ENCODE assay signal across 1 cellular context in the genomic region with DNA sequence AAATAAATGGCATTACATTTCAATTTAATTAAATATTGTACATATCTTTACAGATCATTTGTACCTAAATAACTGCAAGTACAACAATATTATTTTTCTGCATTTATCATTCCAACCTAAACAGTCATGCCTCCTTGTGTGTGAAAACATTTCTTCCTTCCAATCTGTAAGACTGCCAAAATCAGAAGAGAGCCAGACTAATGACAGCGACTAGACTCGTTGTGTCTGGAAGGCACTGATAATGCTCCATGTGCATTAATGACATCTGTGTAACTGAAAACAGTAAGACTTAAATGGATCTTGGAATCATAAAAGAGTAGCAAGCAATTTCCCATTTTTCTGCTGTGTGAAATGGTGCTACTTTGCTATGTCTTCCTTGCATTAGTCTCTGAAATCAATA.
TF ChIP-seq lines count a peak whose summit lies in the region.

No MANE protein-coding gene starts in this region.

TF ChIP-seq in IMR-90, 13 proteins besides CTCF, POLR2A, EP300 and RAD21:
- TF ChIP-seq MAFK (IDR thresholded peaks at IDR 0.05; ENCODE audit: low read depth, low read length) = no peak
- no peak for TF ChIP-seq FOS (IDR thresholded peaks at IDR 0.05; ENCODE audit: low read depth, low read length)
- no peak for TF ChIP-seq MXI1 (IDR thresholded peaks at IDR 0.05; ENCODE audit: borderline replicate concordance, low read depth, low read length)
- TF ChIP-seq CEBPB (IDR thresholded peaks at IDR 0.05; ENCODE audit: low read depth, low read length) = no peak
- TF ChIP-seq RFX5 (IDR thresholded peaks at IDR 0.05; ENCODE audit: low read depth, low read length) = no peak
- TF ChIP-seq, protein P1, sequence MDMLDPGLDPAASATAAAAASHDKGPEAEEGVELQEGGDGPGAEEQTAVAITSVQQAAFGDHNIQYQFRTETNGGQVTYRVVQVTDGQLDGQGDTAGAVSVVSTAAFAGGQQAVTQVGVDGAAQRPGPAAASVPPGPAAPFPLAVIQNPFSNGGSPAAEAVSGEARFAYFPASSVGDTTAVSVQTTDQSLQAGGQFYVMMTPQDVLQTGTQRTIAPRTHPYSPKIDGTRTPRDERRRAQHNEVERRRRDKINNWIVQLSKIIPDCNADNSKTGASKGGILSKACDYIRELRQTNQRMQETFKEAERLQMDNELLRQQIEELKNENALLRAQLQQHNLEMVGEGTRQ (IDR thresholded peaks at IDR 0.05; ENCODE audit: low read depth, low read length) = no peak
- no peak for TF ChIP-seq SMC3 (IDR thresholded peaks at IDR 0.05; ENCODE audit: low read depth, low read length)
- TF ChIP-seq RCOR1 (IDR thresholded peaks at IDR 0.05; ENCODE audit: insufficient replicate concordance, low read length) = no peak
- TF ChIP-seq, protein P2, sequence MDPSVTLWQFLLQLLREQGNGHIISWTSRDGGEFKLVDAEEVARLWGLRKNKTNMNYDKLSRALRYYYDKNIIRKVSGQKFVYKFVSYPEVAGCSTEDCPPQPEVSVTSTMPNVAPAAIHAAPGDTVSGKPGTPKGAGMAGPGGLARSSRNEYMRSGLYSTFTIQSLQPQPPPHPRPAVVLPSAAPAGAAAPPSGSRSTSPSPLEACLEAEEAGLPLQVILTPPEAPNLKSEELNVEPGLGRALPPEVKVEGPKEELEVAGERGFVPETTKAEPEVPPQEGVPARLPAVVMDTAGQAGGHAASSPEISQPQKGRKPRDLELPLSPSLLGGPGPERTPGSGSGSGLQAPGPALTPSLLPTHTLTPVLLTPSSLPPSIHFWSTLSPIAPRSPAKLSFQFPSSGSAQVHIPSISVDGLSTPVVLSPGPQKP (IDR thresholded peaks at IDR 0.05; ENCODE audit: borderline replicate concordance, low read depth, low read length) = no peak
- no peak for TF ChIP-seq NFE2L2 (IDR thresholded peaks at IDR 0.05; ENCODE audit: low read depth, low read length)
- no peak for TF ChIP-seq MAZ (IDR thresholded peaks at IDR 0.05; ENCODE audit: borderline replicate concordance, low read depth, low read length)
- TF ChIP-seq BHLHE40 (IDR thresholded peaks at IDR 0.05; ENCODE audit: low read depth, low read length) = no peak
- no peak for TF ChIP-seq CHD1 (IDR thresholded peaks at IDR 0.05; ENCODE audit: low read depth, low read length)
